ENCODE assay signal across 35 cellular contexts in the genomic region with DNA sequence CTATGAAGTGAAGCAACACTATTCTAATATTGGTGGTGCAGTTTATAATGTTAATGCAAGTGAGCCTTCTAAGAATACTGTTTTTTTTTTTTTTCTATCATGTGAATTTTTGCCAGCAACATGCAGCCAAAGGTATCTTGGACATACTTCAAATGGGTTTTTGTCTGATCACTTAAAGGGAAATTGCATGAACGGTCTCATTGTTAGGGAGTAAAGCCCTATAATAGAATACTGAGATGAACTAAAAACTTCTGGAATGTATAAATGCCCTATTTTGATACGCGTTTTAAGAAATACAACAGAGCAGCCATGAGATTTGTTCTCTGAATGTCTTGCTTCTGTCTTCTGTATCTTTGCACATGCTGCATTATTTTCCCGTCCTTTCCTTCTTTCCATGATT.
"Had no signal": no experiment of that assay in that cellular context is flagged by ENCODE, and none has a peak within 500 bp of the region (broad histone marks: within the 10 kb centered on the region; RNA-seq: fewer than 3 reads in every experiment).

No MANE protein-coding gene starts in this region.

- DNase-seq: activated B cell treated with CpG ODN at 0.5 μM for 24 hours; activated CD4-positive, alpha-beta memory T cell treated with anti-CD3 and anti-CD28 coated beads for 36 hours; activated CD4-positive, alpha-beta T cell treated with anti-CD3 and anti-CD28 coated beads for 4 hours; activated CD4-positive, alpha-beta T cell treated with anti-CD3 and anti-CD28 coated beads, Interleukin-2, amount 10 ng/mL, durations not matched to agents 24 days and 14 days; activated CD4-positive, alpha-beta T cell treated with anti-CD3 and anti-CD28 coated beads, Interleukin-2, amount 50 U/mL, for 1 hour; activated CD4-positive, alpha-beta T cell treated with anti-CD3 and anti-CD28 coated beads, Interleukin-2, amount 50 U/mL, for 4 hours; activated CD4-positive, CD25-positive, alpha-beta regulatory T cell treated with anti-CD3 and anti-CD28 coated beads, Interleukin-2, amount 50 U/mL, for 72 hours; activated CD8-positive, alpha-beta memory T cell treated with anti-CD3 and anti-CD28 coated beads, Interleukin-2, amount 50 U/mL, for 4 hours; activated CD8-positive, alpha-beta T cell treated with anti-CD3 and anti-CD28 coated beads for 36 hours; activated effector memory CD4-positive, alpha-beta T cell treated with anti-CD3 and anti-CD28 coated beads, Interleukin-2, amount 50 U/mL, for 16 hours; activated gamma-delta T cell treated with Interleukin-2 at 50 U/mL for 16 hours; activated naive CD4-positive, alpha-beta T cell; activated naive CD4-positive, alpha-beta T cell treated with anti-CD3 and anti-CD28 coated beads for 36 hours; activated naive CD4-positive, alpha-beta T cell treated with anti-CD3 and anti-CD28 coated beads, Interleukin-2, amount 50 U/mL, for 16 hours; activated naive CD8-positive, alpha-beta T cell treated with anti-CD3 and anti-CD28 coated beads for 36 hours; activated T-cell treated with anti-CD3 and anti-CD28 coated beads for 4 hours; activated T-cell treated with anti-CD3 and anti-CD28 coated beads, Interleukin-2, amount 50 U/mL, for 1 hour; activated T-cell treated with anti-CD3 and anti-CD28 coated beads, Interleukin-2, amount 50 U/mL, for 4 hours; activated T-cell treated with anti-CD3 and anti-CD28 coated beads, Interleukin-2, amount 50 U/mL, for 72 hours; adrenal gland; amniotic stem cell; aorta; body of pancreas; brain microvascular endothelial cell; caudate nucleus; cerebellar nuclear complex; T-helper 1 cell; T-helper 2 cell; T-helper 9 cell had no signal

- H3K27me3 Mint-ChIP-seq: activated B cell treated with CpG ODN at 0.5 μM for 24 hours; activated CD4-positive, alpha-beta memory T cell treated with anti-CD3 and anti-CD28 coated beads for 36 hours; activated CD4-positive, alpha-beta T cell treated with anti-CD3 and anti-CD28 coated beads, Interleukin-2, amount 10 ng/mL, durations not matched to agents 24 days and 14 days; activated CD8-positive, alpha-beta T cell treated with anti-CD3 and anti-CD28 coated beads for 36 hours; activated naive CD8-positive, alpha-beta T cell treated with anti-CD3 and anti-CD28 coated beads for 36 hours; activated T-helper 17 cell treated with anti-CD3 and anti-CD28 coated beads, Interleukin-2, amount 50 U/mL, for 72 hours; central memory CD8-positive, alpha-beta T cell had no signal

- H3K36me3 Mint-ChIP-seq: activated CD4-positive, alpha-beta memory T cell treated with anti-CD3 and anti-CD28 coated beads for 36 hours had no signal

- ATAC-seq: activated CD8-positive, alpha-beta T cell treated with anti-CD3 and anti-CD28 coated beads for 36 hours; activated naive CD4-positive, alpha-beta T cell treated with anti-CD3 and anti-CD28 coated beads, Interleukin-2, amount 50 U/mL, for 72 hours; activated T-cell treated with anti-CD3 and anti-CD28 coated beads, Interleukin-2, amount 50 U/mL, for 4 hours; activated T-cell treated with anti-CD3 and anti-CD28 coated beads, Interleukin-2, amount 50 U/mL, for 72 hours; activated T-helper 17 cell treated with anti-CD3 and anti-CD28 coated beads, Interleukin-2, amount 50 U/mL, for 72 hours; body of pancreas had no signal

- H3K27ac Mint-ChIP-seq: activated B cell treated with CpG ODN at 0.5 μM for 24 hours; activated CD4-positive, alpha-beta memory T cell treated with anti-CD3 and anti-CD28 coated beads for 36 hours; activated CD4-positive, alpha-beta T cell treated with anti-CD3 and anti-CD28 coated beads, Interleukin-2, amount 10 ng/mL, durations not matched to agents 24 days and 14 days; activated CD8-positive, alpha-beta T cell treated with anti-CD3 and anti-CD28 coated beads for 36 hours; activated naive CD4-positive, alpha-beta T cell treated with anti-CD3 and anti-CD28 coated beads for 36 hours; activated naive CD4-positive, alpha-beta T cell treated with anti-CD3 and anti-CD28 coated beads, Interleukin-2, amount 50 U/mL, for 72 hours; activated naive CD8-positive, alpha-beta T cell treated with anti-CD3 and anti-CD28 coated beads for 36 hours; activated T-cell treated with anti-CD3 and anti-CD28 coated beads, Interleukin-2, amount 50 U/mL, for 72 hours; activated T-helper 1 cell treated with anti-CD3 and anti-CD28 coated beads, Interleukin-12 subunit alpha, Interleukin-12 subunit beta, Interleukin-2, Interleukin-4 antibody, amounts not matched to agents 30 ng/mL and 10 ng/mL and 1 ng/mL, durations not matched to agents 14 hours and 24 hours and 36 hours; activated T-helper 17 cell treated with anti-CD3 and anti-CD28 coated beads, Interleukin-2, amount 50 U/mL, for 72 hours; T-helper 1 cell treated with Interleukin-12 subunit alpha and Interleukin-12 subunit beta and Interleukin-4 antibody, amounts not matched to agents 30 μg/mL and 1 μg/mL, for 36 hours; T-helper 2 cell treated with Interferon-gamma antibody and Interleukin-4, amounts not matched to agents 5 μg/mL and 100 μg/mL, for 36 hours had no signal

- H3K9me3 Mint-ChIP-seq: activated CD4-positive, alpha-beta memory T cell treated with anti-CD3 and anti-CD28 coated beads for 36 hours; activated CD8-positive, alpha-beta T cell treated with anti-CD3 and anti-CD28 coated beads for 36 hours; central memory CD8-positive, alpha-beta T cell; T-helper 1 cell treated with Interleukin-12 subunit alpha and Interleukin-12 subunit beta and Interleukin-4 antibody, amounts not matched to agents 30 μg/mL and 1 μg/mL, for 36 hours; T-helper 2 cell treated with Interferon-gamma antibody and Interleukin-4, amounts not matched to agents 5 μg/mL and 100 μg/mL, for 36 hours had no signal

- H3K4me3 Mint-ChIP-seq: activated B cell treated with CpG ODN at 0.5 μM for 24 hours; activated CD4-positive, alpha-beta memory T cell treated with anti-CD3 and anti-CD28 coated beads for 36 hours; activated CD4-positive, alpha-beta T cell treated with anti-CD3 and anti-CD28 coated beads, Interleukin-2, amount 10 ng/mL, durations not matched to agents 24 days and 14 days; activated CD8-positive, alpha-beta T cell treated with anti-CD3 and anti-CD28 coated beads for 36 hours; activated naive CD4-positive, alpha-beta T cell treated with anti-CD3 and anti-CD28 coated beads for 36 hours; activated naive CD8-positive, alpha-beta T cell treated with anti-CD3 and anti-CD28 coated beads for 36 hours; activated T-cell treated with anti-CD3 and anti-CD28 coated beads, Interleukin-2, amount 50 U/mL, for 4 hours; activated T-cell treated with anti-CD3 and anti-CD28 coated beads, Interleukin-2, amount 50 U/mL, for 72 hours; activated T-helper 1 cell treated with anti-CD3 and anti-CD28 coated beads, Interleukin-12 subunit alpha, Interleukin-12 subunit beta, Interleukin-2, Interleukin-4 antibody, amounts not matched to agents 30 ng/mL and 10 ng/mL and 1 ng/mL, durations not matched to agents 14 hours and 24 hours and 36 hours; activated T-helper 17 cell treated with anti-CD3 and anti-CD28 coated beads, Interleukin-2, amount 50 U/mL, for 72 hours; central memory CD8-positive, alpha-beta T cell; T-helper 1 cell treated with Interleukin-12 subunit alpha and Interleukin-12 subunit beta and Interleukin-4 antibody, amounts not matched to agents 30 μg/mL and 1 μg/mL, for 36 hours; T-helper 2 cell treated with Interferon-gamma antibody and Interleukin-4, amounts not matched to agents 5 μg/mL and 100 μg/mL, for 36 hours had no signal
